In genomic region chr18:49491534-49491856, GRCh38 we compare ENCODE assay signal across 1 cellular context.
TF ChIP-seq lines count a peak whose summit lies in the region.

No MANE protein-coding gene starts in this region.

TF ChIP-seq in H1, 55 proteins besides CTCF, POLR2A, EP300 and RAD21:
- TF ChIP-seq MAFK (IDR thresholded peaks at IDR 0.05; ENCODE audit: low read depth, low read length), result no peak
- no peak for TF ChIP-seq ATF3 (IDR thresholded peaks at IDR 0.05; ENCODE audit: insufficient read depth, low read depth, low read length)
- TF ChIP-seq POLR2AphosphoS5 (IDR thresholded peaks at IDR 0.05; ENCODE audit: low read depth, low read length), result no peak
- TF ChIP-seq NANOG (IDR thresholded peaks at IDR 0.05; ENCODE audit: insufficient read depth, low read depth, low read length, poor library complexity, severe bottlenecking), result no peak
- TF ChIP-seq TAF1 (IDR thresholded peaks at IDR 0.05; ENCODE audit: low read depth, low read length), result no peak
- TF ChIP-seq POU5F1 (IDR thresholded peaks at IDR 0.05; ENCODE audit: low read depth, low read length), result no peak
